Comparison of ENCODE assay signal across 11 cellular contexts in the genomic region with DNA sequence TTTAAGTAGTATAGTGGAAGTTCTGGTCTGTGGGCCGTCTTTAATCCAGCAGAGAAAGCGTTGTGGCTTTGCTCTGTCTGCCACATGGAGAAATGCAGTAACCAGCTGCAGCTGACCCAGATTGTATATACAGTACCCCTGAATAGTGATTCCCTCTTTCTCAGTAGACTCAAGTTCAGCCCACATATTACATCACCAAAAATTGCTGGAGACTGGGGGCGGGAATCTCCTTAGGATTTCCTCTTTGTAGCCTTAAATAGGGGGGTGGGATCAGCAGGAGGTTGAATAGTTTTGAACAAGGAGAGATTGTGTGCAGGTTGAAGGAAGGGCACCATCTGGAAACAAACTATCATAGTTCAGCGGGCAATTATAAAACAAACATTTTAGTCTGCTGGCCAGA. TPM values are rescaled to one million over a fixed set of nuclear protein-coding genes. Genes with fewer than 3 reads are reported as not detected.
DNase-seq lines count a peak whose midpoint lies in the region; ATAC-seq and TF ChIP-seq lines count a peak whose summit lies in the region.
"Had no signal": no experiment of that assay in that cellular context is flagged by ENCODE, and none has a peak within 500 bp of the region (broad histone marks: within the 10 kb centered on the region; RNA-seq: fewer than 3 reads in every experiment).

A gene with protein sequence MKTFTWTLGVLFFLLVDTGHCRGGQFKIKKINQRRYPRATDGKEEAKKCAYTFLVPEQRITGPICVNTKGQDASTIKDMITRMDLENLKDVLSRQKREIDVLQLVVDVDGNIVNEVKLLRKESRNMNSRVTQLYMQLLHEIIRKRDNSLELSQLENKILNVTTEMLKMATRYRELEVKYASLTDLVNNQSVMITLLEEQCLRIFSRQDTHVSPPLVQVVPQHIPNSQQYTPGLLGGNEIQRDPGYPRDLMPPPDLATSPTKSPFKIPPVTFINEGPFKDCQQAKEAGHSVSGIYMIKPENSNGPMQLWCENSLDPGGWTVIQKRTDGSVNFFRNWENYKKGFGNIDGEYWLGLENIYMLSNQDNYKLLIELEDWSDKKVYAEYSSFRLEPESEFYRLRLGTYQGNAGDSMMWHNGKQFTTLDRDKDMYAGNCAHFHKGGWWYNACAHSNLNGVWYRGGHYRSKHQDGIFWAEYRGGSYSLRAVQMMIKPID (minus strand): TSS at position 134 of the 400 bp plus-strand sequence. CDS start 5,301 bp downstream, outside the sequence.

- H3K27ac ChIP-seq in muscle layer of colon (ENCODE audit: low read depth, low read length) (peak within 1 kb of the TSS; percentile 77), tibial nerve (peak within 1 kb of the TSS in 3 of 4 donors; percentile 45 to 81 (median 70))

- H3K36me3 ChIP-seq in muscle layer of colon (ENCODE audit: insufficient read depth, low read length) (no peaks in the 10 kb centered on the region), tibial nerve (no peaks in the 10 kb centered on the region)

- H3K4me1 ChIP-seq in muscle layer of colon (ENCODE audit: insufficient read depth, low read length) (peaks cover 30% of the 10 kb centered on the region), tibial nerve (peaks cover 0 to 47% (median 7%) of the 10 kb centered on the region in 4 donors)

- no peak for ATAC-seq in GM18502 (IDR thresholded peaks at IDR 0.05; ENCODE audit: poor library complexity, unreplicated experiment)
- no peak for ATAC-seq in esophagus mucosa
- no peak for ATAC-seq in GM19397 (IDR thresholded peaks at IDR 0.05; ENCODE audit: unreplicated experiment)

- no peaks in the 10 kb centered on the region for H3K27me3 ChIP-seq in muscle layer of colon (ENCODE audit: control insufficient read depth in 1 of 2, insufficient read depth in 2 of 2, low read length in 2 of 2)
- H3K27me3 ChIP-seq in tibial nerve: no peaks in the 10 kb centered on the region

- DNase-seq in OCI-M1 (lab: John Stamatoyannopoulos, UW) (peak; percentile 57), fibroblast of gingiva (ENCODE audit: low read depth) (peak; percentile 14), tibial nerve (ENCODE audit: low spot score in 2 of 2) (no peak), 8988T (no peak)
- DNase-seq: activated naive CD4-positive, alpha-beta T cell treated with anti-CD3 and anti-CD28 coated beads for 36 hours had no signal

- peak in 1 of 2 donors; percentile 6 for TF ChIP-seq EP300 in tibial nerve (IDR thresholded peaks at IDR 0.05)

- H3K9me3 ChIP-seq in muscle layer of colon (ENCODE audit: low read length) (no peaks in the 10 kb centered on the region), tibial nerve (no peaks in the 10 kb centered on the region)

- 19 to 23% methylated on average over 4 of the region's 4 CpGs for WGBS in tibial nerve, 2 donors

- no peak for TF ChIP-seq POLR2A in tibial nerve (IDR thresholded peaks at IDR 0.05)

- peak within 1 kb of the TSS; percentile 51 to 75 for H3K4me3 ChIP-seq in muscle layer of colon (ENCODE audit: low read depth in 1 of 2, low read length in 2 of 2)
- peak within 1 kb of the TSS in 3 of 4 donors; percentile 17 to 43 (median 29) for H3K4me3 ChIP-seq in tibial nerve

- peak within 1 kb of the TSS; percentile 77 for H3K9ac ChIP-seq in muscle layer of colon (ENCODE audit: low read length)

- TF ChIP-seq CTCF in tibial nerve (IDR thresholded peaks at IDR 0.05): no peak

RNA-seq across cellular contexts. Expression of the gene that starts here (rescaled TPM):
- total RNA-seq in tibial nerve (10 to 100 TPM; 25.2 to 40.8 (median 30.5) TPM), esophagus mucosa (4.1 TPM)
- total RNA-seq: activated naive CD4-positive, alpha-beta T cell treated with anti-CD3 and anti-CD28 coated beads for 36 hours; H1; T-helper 1 cell treated with Interleukin-12 subunit alpha and Interleukin-12 subunit beta and Interleukin-4 antibody, amounts not matched to agents 30 ng/mL and 1 ng/mL, for 36 hours had no signal

Comparison
In these comparisons a context has a peak if more than half of its experiments do, and no peak if none do; other contexts are left out.
1. DNase-seq: peak in OCI-M1 (single experiment) and fibroblast of gingiva (single experiment); none in tibial nerve (0 of 2) and 8988T (single experiment).